Comparison of ENCODE assay signal across 1 cellular context in genomic region chr20:62052842-62053464, GRCh38.
TF ChIP-seq lines count a peak whose summit lies in the region.

No MANE protein-coding gene starts in this region.

TF ChIP-seq in K562, 482 proteins besides CTCF, POLR2A, EP300 and RAD21:
- TF ChIP-seq COPS2 (conservative IDR thresholded peaks at IDR 0.05) (no peak), POLR2G (IDR thresholded peaks at IDR 0.05; ENCODE audit: low read depth, low read length) (peak; percentile 16; the same call in 1 of the 2 replicates), ATF2 (CRISPR knock-in tag; IDR thresholded peaks at IDR 0.05) (no peak), PRDM10 (IDR thresholded peaks at IDR 0.05; ENCODE audit: partially characterized antibody) (no peak)
TF ChIP-seq in K562: peak in this region for 1.
